ENCODE assay signal across 13 cellular contexts in genomic region chr11:13448876-13449275, GRCh38. TPM values are rescaled to one million over a fixed set of nuclear protein-coding genes. Genes with fewer than 3 reads are reported as not detected.
DNase-seq lines count a peak whose midpoint lies in the region; ATAC-seq and TF ChIP-seq lines count a peak whose summit lies in the region.
"Had no signal": no experiment of that assay in that cellular context is flagged by ENCODE, and none has a peak within 500 bp of the region (broad histone marks: within the 10 kb centered on the region; RNA-seq: fewer than 3 reads in every experiment).

No MANE protein-coding gene starts in this region.

- TF ChIP-seq CTCF in cardiac fibroblast (IDR thresholded peaks at IDR 0.05; ENCODE audit: low read depth, low read length): no peak

- peak; percentile 92 for ATAC-seq in Right ventricle myocardium inferior
- ATAC-seq in naive thymus-derived CD4-positive, alpha-beta T cell: no peak
- no peak for ATAC-seq in GM21390 (IDR thresholded peaks at IDR 0.05; ENCODE audit: unreplicated experiment)
- no peak for ATAC-seq in GM18505 (IDR thresholded peaks at IDR 0.05; ENCODE audit: unreplicated experiment)
- ATAC-seq: A549 had no signal

- TF ChIP-seq POLR2A in GM18505 (IDR thresholded peaks at IDR 0.05; ENCODE audit: borderline replicate concordance, extremely low read depth, insufficient read depth, insufficient read length): no peak

- no peaks in the 10 kb centered on the region for H3K36me3 Mint-ChIP-seq in immature natural killer cell
- peaks cover 4 to 39% (median 32%) of the 10 kb centered on the region in 5 donors for H3K36me3 Mint-ChIP-seq in naive thymus-derived CD4-positive, alpha-beta T cell

- peaks cover 0 to 7% (median 0%) of the 10 kb centered on the region in 3 experiments for H3K9me3 ChIP-seq in naive thymus-derived CD4-positive, alpha-beta T cell (ENCODE audit: control insufficient read depth in 2 of 3, low read length in 3 of 3)
- H3K9me3 ChIP-seq: A549 had no signal

- H3K9me3 Mint-ChIP-seq in immature natural killer cell: no peaks in the 10 kb centered on the region
- H3K9me3 Mint-ChIP-seq in naive thymus-derived CD4-positive, alpha-beta T cell: peaks cover 0 to 34% (median 8%) of the 10 kb centered on the region in 11 donors

- no peak overlapping the region for H3K27ac ChIP-seq in naive thymus-derived CD4-positive, alpha-beta T cell (ENCODE audit: low read depth, low read length)
- H3K27ac ChIP-seq: cardiac muscle cell, VCaP had no signal

- no peak for DNase-seq in Right ventricle myocardium inferior (ENCODE audit: missing footprints)
- DNase-seq in cardiac septum (ENCODE audit: low spot score): no peak
- peak; percentile 70 to 81 for DNase-seq in cardiac fibroblast (ENCODE audit: low read depth in 2 of 2)
- no peak for DNase-seq in immature natural killer cell
- no peak for DNase-seq in naive thymus-derived CD4-positive, alpha-beta T cell
- no peak for DNase-seq in stimulated activated naive CD4-positive, alpha-beta T cell treated with Interleukin-2 at 50 U/mL for 16 hours (lab: John Stamatoyannopoulos, UW)
- DNase-seq: DMS79 treated with DMSO at 0.1 percent for 48 hours, NCI-H2107 had no signal

- POLR2A ChIA-PET in naive thymus-derived CD4-positive, alpha-beta T cell (lab: Charles Lee): no interaction called here

- no peaks in the 10 kb centered on the region for H3K27me3 Mint-ChIP-seq in immature natural killer cell (ENCODE audit: low read depth in 3 of 3)
- H3K27me3 Mint-ChIP-seq in naive thymus-derived CD4-positive, alpha-beta T cell: no peaks in the 10 kb centered on the region

- H3K27ac Mint-ChIP-seq in immature natural killer cell: peak overlapping the region in 4 of 6 donors; percentile 7 to 18 (median 11)
- no peak overlapping the region for H3K27ac Mint-ChIP-seq in naive thymus-derived CD4-positive, alpha-beta T cell

- H3K4me1 ChIP-seq in naive thymus-derived CD4-positive, alpha-beta T cell (ENCODE audit: control insufficient read depth in 2 of 2, insufficient read depth in 2 of 2, low read length in 2 of 2): no peaks in the 10 kb centered on the region

- no peak overlapping the region for H3K4me3 Mint-ChIP-seq in immature natural killer cell
- peak overlapping the region in 1 of 10 donors; percentile 1 for H3K4me3 Mint-ChIP-seq in naive thymus-derived CD4-positive, alpha-beta T cell

- CTCF ChIA-PET in naive thymus-derived CD4-positive, alpha-beta T cell (lab: Charles Lee): no interaction called here

- peaks cover 53 to 80% of the 10 kb centered on the region in 2 donors for H3K4me1 Mint-ChIP-seq in immature natural killer cell
- peaks cover 30 to 81% (median 78%) of the 10 kb centered on the region in 7 donors for H3K4me1 Mint-ChIP-seq in naive thymus-derived CD4-positive, alpha-beta T cell

- no peaks in the 10 kb centered on the region for H3K36me3 ChIP-seq in naive thymus-derived CD4-positive, alpha-beta T cell (ENCODE audit: control insufficient read depth in 2 of 3, insufficient read depth in 3 of 3, low read length in 3 of 3)
- H3K36me3 ChIP-seq: cardiac muscle cell had no signal

- H3K4me3 ChIP-seq in cardiac fibroblast (replicated peaks in 1 of 2; ENCODE audit: low read depth in 2 of 2, low read length in 2 of 2): no peak overlapping the region
- H3K4me3 ChIP-seq in naive thymus-derived CD4-positive, alpha-beta T cell (ENCODE audit: low read length): no peak overlapping the region
- H3K4me3 ChIP-seq: A549, cardiac muscle cell had no signal

- no peaks in the 10 kb centered on the region for H3K27me3 ChIP-seq in naive thymus-derived CD4-positive, alpha-beta T cell (ENCODE audit: control insufficient read depth in 2 of 2, insufficient read depth in 2 of 2, low read length in 2 of 2)
- H3K27me3 ChIP-seq: cardiac muscle cell had no signal

- intact Hi-C loops in Right ventricle myocardium inferior (cut with DNase I) (no loop called here), cardiac septum (cut with DNase I) (no loop called here)
- intact Hi-C loops in naive thymus-derived CD4-positive, alpha-beta T cell (cut with micrococcal nuclease): no loop called here

RNA-seq across cellular contexts. Expression of gene BTBD10, which starts 14.1 kb away (rescaled TPM):
- 19.3 TPM for total RNA-seq in Right ventricle myocardium inferior
- 31.3 TPM for total RNA-seq in cardiac septum
- 10 to 100 TPM; 10.3 to 18.9 (median 17.8) TPM for polyA plus RNA-seq in immature natural killer cell
- total RNA-seq in naive thymus-derived CD4-positive, alpha-beta T cell: 10 to 100 TPM; 16.3 to 25.2 (median 19.4) TPM
- 10 to 100 TPM in 1 of 2 donors, 1 to 10 TPM in 1; 9.7 to 11.8 TPM for polyA plus RNA-seq in naive thymus-derived CD4-positive, alpha-beta T cell

RNA-seq across cellular contexts. Expression of gene PTH, which starts 46.9 kb away (rescaled TPM):
- not detected for total RNA-seq in Right ventricle myocardium inferior
- not detected for total RNA-seq in cardiac septum
- not detected for polyA plus RNA-seq in immature natural killer cell
- not detected for total RNA-seq in naive thymus-derived CD4-positive, alpha-beta T cell
- polyA plus RNA-seq in naive thymus-derived CD4-positive, alpha-beta T cell: not detected
- total RNA-seq: cardiac muscle cell had no signal
- polyA plus RNA-seq: A549, cardiac muscle cell had no signal

Comparison
In these comparisons a context has a peak if more than half of its experiments do, and no peak if none do; other contexts are left out.
1. DNase-seq: peak in cardiac fibroblast (2 of 2); none in Right ventricle myocardium inferior (single experiment), cardiac septum (single experiment), immature natural killer cell (0 of 3), naive thymus-derived CD4-positive, alpha-beta T cell (0 of 9) and stimulated activated naive CD4-positive, alpha-beta T cell treated with Interleukin-2 at 50 U/mL for 16 hours (single experiment).
2. H3K27ac Mint-ChIP-seq: peak in immature natural killer cell (4 of 6); none in naive thymus-derived CD4-positive, alpha-beta T cell (0 of 9).